Comparison of ENCODE assay signal across 33 cellular contexts in genomic region chr12:3243376-3244084, GRCh38.
DNase-seq lines count a peak whose midpoint lies in the region; ATAC-seq, FAIRE-seq and TF ChIP-seq lines count a peak whose summit lies in the region.
"Had no signal": no experiment of that assay in that cellular context is flagged by ENCODE, and none has a peak within 500 bp of the region (broad histone marks: within the 10 kb centered on the region; RNA-seq: fewer than 3 reads in every experiment).

No MANE protein-coding gene starts in this region.

- H3K27ac ChIP-seq in right cardiac atrium (ENCODE audit: low read length): peak overlapping the region; percentile 72
- H3K27ac ChIP-seq in effector memory CD4-positive, alpha-beta T cell (ENCODE audit: insufficient read depth, low read length, poor library complexity, severe bottlenecking): no peak overlapping the region
- H3K27ac ChIP-seq: adrenal gland, gastroesophageal sphincter, left lung, thyroid gland, vagina had no signal

- no peaks in the 10 kb centered on the region for H3K36me3 ChIP-seq in effector memory CD4-positive, alpha-beta T cell (ENCODE audit: control insufficient read depth, insufficient read depth, low read length)
- H3K36me3 ChIP-seq: adrenal gland, left lung, thyroid gland, vagina had no signal

- no peak overlapping the region for H3K4me3 Mint-ChIP-seq in nephron progenitor cell
- H3K4me3 Mint-ChIP-seq: activated CD8-positive, alpha-beta T cell treated with anti-CD3 and anti-CD28 coated beads, Interleukin-2, amount 10 ng/mL, durations not matched to agents 7 days and 5 days; activated naive CD4-positive, alpha-beta T cell treated with anti-CD3 and anti-CD28 coated beads, Interleukin-2, amount 10 ng/mL, durations not matched to agents 7 days and 5 days; activated T-helper 17 cell treated with anti-CD3 and anti-CD28 coated beads, Interleukin-2, amount 50 U/mL, for 72 hours; B cell; GM23338; HFFc6; naive thymus-derived CD8-positive, alpha-beta T cell had no signal

- TF ChIP-seq CTCF in nephron progenitor cell (IDR thresholded peaks at IDR 0.05): no peak

- peak overlapping the region; percentile 69 for H3K27ac Mint-ChIP-seq in nephron progenitor cell
- H3K27ac Mint-ChIP-seq: activated CD8-positive, alpha-beta T cell treated with anti-CD3 and anti-CD28 coated beads, Interleukin-2, amount 10 ng/mL, durations not matched to agents 7 days and 5 days; activated naive CD4-positive, alpha-beta T cell treated with anti-CD3 and anti-CD28 coated beads, Interleukin-2, amount 10 ng/mL, durations not matched to agents 7 days and 5 days; activated T-helper 17 cell treated with anti-CD3 and anti-CD28 coated beads, Interleukin-2, amount 50 U/mL, for 72 hours; B cell; GM23338; HFFc6; naive thymus-derived CD8-positive, alpha-beta T cell had no signal

- H3K4me1 ChIP-seq in right cardiac atrium (ENCODE audit: control insufficient read depth, insufficient read depth, low read length): peaks cover 31% of the 10 kb centered on the region
- H3K4me1 ChIP-seq in effector memory CD4-positive, alpha-beta T cell (ENCODE audit: control insufficient read depth, insufficient read depth, low read length, poor library complexity, severe bottlenecking): no peaks in the 10 kb centered on the region
- H3K4me1 ChIP-seq: thyroid gland had no signal

- H3K27me3 ChIP-seq in right cardiac atrium (ENCODE audit: control insufficient read depth, insufficient read depth): no peaks in the 10 kb centered on the region
- H3K27me3 ChIP-seq in effector memory CD4-positive, alpha-beta T cell (replicated peaks; ENCODE audit: control insufficient read depth, insufficient read depth, low read length, poor library complexity, severe bottlenecking): no peaks in the 10 kb centered on the region
- H3K27me3 ChIP-seq: adrenal gland, gastroesophageal sphincter, left lung, thyroid gland, vagina had no signal

- H3K9me3 ChIP-seq in right cardiac atrium (ENCODE audit: control insufficient read depth, low read length): no peaks in the 10 kb centered on the region
- no peaks in the 10 kb centered on the region for H3K9me3 ChIP-seq in effector memory CD4-positive, alpha-beta T cell (ENCODE audit: control insufficient read depth, low read length)
- H3K9me3 ChIP-seq: adrenal gland, gastroesophageal sphincter, left lung, thyroid gland, vagina had no signal

- DNase-seq in right cardiac atrium: peak in 1 of 3 donors; percentile 58
- DNase-seq in left cardiac atrium: no peak
- peak; percentile 53 for DNase-seq in UCSD-AML1 (lab: John Stamatoyannopoulos, UW; ENCODE audit: unreplicated experiment)
- DNase-seq in nephron progenitor cell: no peak
- no peak for DNase-seq in urothelium cell line (ENCODE audit: low spot score)
- DNase-seq in effector memory CD4-positive, alpha-beta T cell: no peak
- no peak for DNase-seq in HEK293T (ENCODE audit: extremely low spot score)
- DNase-seq in NCI-H2227 (lab: John Stamatoyannopoulos, UW; ENCODE audit: unreplicated experiment): no peak
- DNase-seq: activated CD4-positive, alpha-beta T cell treated with anti-CD3 and anti-CD28 coated beads for 4 hours; activated CD8-positive, alpha-beta T cell treated with anti-CD3 and anti-CD28 coated beads, Interleukin-2, amount 10 ng/mL, durations not matched to agents 7 days and 5 days; activated naive CD4-positive, alpha-beta T cell treated with anti-CD3 and anti-CD28 coated beads, Interleukin-2, amount 10 ng/mL, durations not matched to agents 7 days and 5 days; adrenal gland; dermis blood vessel endothelial cell; EL; HFFc6; left lung; midbrain; naive thymus-derived CD8-positive, alpha-beta T cell; NCI-H1105; NCI-H2029; NCI-H526; SHP77; stimulated activated CD4-positive, alpha-beta T cell treated with anti-CD3 and anti-CD28 coated beads, Interleukin-1b, Interleukin-23, amount 100 ng/mL, for 48 hours; T-helper 2 cell; thyroid gland had no signal

- peaks cover 12% of the 10 kb centered on the region for H3K36me3 Mint-ChIP-seq in nephron progenitor cell (ENCODE audit: low read depth)
- H3K36me3 Mint-ChIP-seq: activated naive CD4-positive, alpha-beta T cell treated with anti-CD3 and anti-CD28 coated beads, Interleukin-2, amount 10 ng/mL, durations not matched to agents 7 days and 5 days; naive thymus-derived CD8-positive, alpha-beta T cell had no signal

- peak; percentile 52 for FAIRE-seq in urothelium cell line (lab: Jason Lieb, UNC)
- FAIRE-seq: GM18507, GM19239, K562 had no signal

- peaks cover 46% of the 10 kb centered on the region for H3K4me1 Mint-ChIP-seq in nephron progenitor cell
- H3K4me1 Mint-ChIP-seq: activated naive CD4-positive, alpha-beta T cell treated with anti-CD3 and anti-CD28 coated beads, Interleukin-2, amount 10 ng/mL, durations not matched to agents 7 days and 5 days; activated T-helper 17 cell treated with anti-CD3 and anti-CD28 coated beads, Interleukin-2, amount 50 U/mL, for 72 hours had no signal

- POLR2A ChIA-PET in HEK293T (lab: Yijun Ruan, JAX): no interaction called here

- 66% methylated on average over 14 of the region's 14 CpGs for WGBS in right cardiac atrium

- H3K27me3 Mint-ChIP-seq in nephron progenitor cell (ENCODE audit: low read depth, poor library complexity): peaks cover 8% of the 10 kb centered on the region
- H3K27me3 Mint-ChIP-seq: naive thymus-derived CD8-positive, alpha-beta T cell had no signal

- CTCF ChIA-PET in HEK293T (lab: Yijun Ruan, JAX): no interaction called here

- ATAC-seq in right cardiac atrium (no peak), left cardiac atrium (no peak)
- ATAC-seq: activated CD8-positive, alpha-beta T cell treated with anti-CD3 and anti-CD28 coated beads, Interleukin-2, amount 10 ng/mL, durations not matched to agents 7 days and 5 days; activated T-helper 17 cell treated with anti-CD3 and anti-CD28 coated beads, Interleukin-2, amount 50 U/mL, for 72 hours; gastroesophageal sphincter; K562; left lung; naive thymus-derived CD8-positive, alpha-beta T cell had no signal

- H3K4me3 ChIP-seq in right cardiac atrium (ENCODE audit: low read length): no peak overlapping the region
- H3K4me3 ChIP-seq in effector memory CD4-positive, alpha-beta T cell (ENCODE audit: insufficient read depth, low read depth, low read length, poor library complexity, severe bottlenecking): no peak overlapping the region
- H3K4me3 ChIP-seq: adrenal gland, gastroesophageal sphincter, GM23338, K562, left lung, thyroid gland, vagina had no signal

- no peaks in the 10 kb centered on the region for H3K9me3 Mint-ChIP-seq in nephron progenitor cell
- H3K9me3 Mint-ChIP-seq: activated naive CD4-positive, alpha-beta T cell treated with anti-CD3 and anti-CD28 coated beads, Interleukin-2, amount 10 ng/mL, durations not matched to agents 7 days and 5 days; activated T-helper 17 cell treated with anti-CD3 and anti-CD28 coated beads, Interleukin-2, amount 50 U/mL, for 72 hours; GM23338; HFFc6; naive thymus-derived CD8-positive, alpha-beta T cell had no signal

- intact Hi-C loops in right cardiac atrium (cut with DNase I): no loop called here
- intact Hi-C loops in left cardiac atrium (cut with DNase I): no loop called here

TF ChIP-seq in HEK293T, 16 proteins besides CTCF, POLR2A, EP300 and RAD21:
- TF ChIP-seq ELF4 (IDR thresholded peaks at IDR 0.05): no peak
- no peak for TF ChIP-seq FOXK2 (IDR thresholded peaks at IDR 0.05)
- TF ChIP-seq SUZ12 (IDR thresholded peaks at IDR 0.05): no peak
- no peak for TF ChIP-seq FOXM1 (IDR thresholded peaks at IDR 0.05; ENCODE audit: borderline replicate concordance)
- TF ChIP-seq TARDBP (IDR thresholded peaks at IDR 0.05): no peak
- no peak for TF ChIP-seq L3MBTL2 (conservative IDR thresholded peaks at IDR 0.05)
- TF ChIP-seq CTBP1 (IDR thresholded peaks at IDR 0.05; ENCODE audit: borderline replicate concordance): no peak
- no peak for TF ChIP-seq ARNT (IDR thresholded peaks at IDR 0.05)
- no peak for TF ChIP-seq BHLHE40 (IDR thresholded peaks at IDR 0.05; ENCODE audit: borderline replicate concordance)
- TF ChIP-seq LEF1 (IDR thresholded peaks at IDR 0.05; ENCODE audit: borderline replicate concordance): no peak
- no peak for TF ChIP-seq SP1 (IDR thresholded peaks at IDR 0.05)
- TF ChIP-seq ZNF384 (IDR thresholded peaks at IDR 0.05): no peak
- no peak for TF ChIP-seq HDGF (IDR thresholded peaks at IDR 0.05; ENCODE audit: borderline replicate concordance)
- no peak for TF ChIP-seq PKNOX1 (IDR thresholded peaks at IDR 0.05)
